10 cellular contexts compared by ENCODE assay signal in genomic region chr2:210503622-210504300, GRCh38. TPM values are rescaled to one million over a fixed set of nuclear protein-coding genes. Genes with fewer than 3 reads are reported as not detected.
DNase-seq lines count a peak whose midpoint lies in the region; ATAC-seq and TF ChIP-seq lines count a peak whose summit lies in the region.
"Had no signal": no experiment of that assay in that cellular context is flagged by ENCODE, and none has a peak within 500 bp of the region (broad histone marks: within the 10 kb centered on the region; RNA-seq: fewer than 3 reads in every experiment).

No MANE protein-coding gene starts in this region.

- peaks cover 0 to 7% (median 0%) of the 10 kb centered on the region in 4 donors for H3K4me1 ChIP-seq in sigmoid colon
- H3K4me1 ChIP-seq: testis had no signal

- TF ChIP-seq CTCF in astrocyte of the spinal cord (IDR thresholded peaks at IDR 0.05; ENCODE audit: low read depth, low read length) = no peak
- no peak for TF ChIP-seq CTCF in sigmoid colon (IDR thresholded peaks at IDR 0.05)
- no peak for TF ChIP-seq CTCF in WERI-Rb-1 (IDR thresholded peaks at IDR 0.05; ENCODE audit: low read depth, low read length)

- H3K36me3 ChIP-seq in sigmoid colon = no peaks in the 10 kb centered on the region
- no peaks in the 10 kb centered on the region for H3K36me3 ChIP-seq in WERI-Rb-1

- H3K9me3 ChIP-seq in sigmoid colon (no peaks in the 10 kb centered on the region), WERI-Rb-1 (ENCODE audit: severe bottlenecking) (no peaks in the 10 kb centered on the region)
- H3K9me3 ChIP-seq: testis had no signal

- no peak for TF ChIP-seq POLR2A in sigmoid colon (IDR thresholded peaks at IDR 0.05)

- peak; percentile 60 for DNase-seq in NCI-H1694 (lab: John Stamatoyannopoulos, UW)
- DNase-seq in astrocyte of the spinal cord (ENCODE audit: low read depth, low spot score) = peak; percentile 11
- DNase-seq in left colon = no peak
- DNase-seq in skeletal muscle cell (ENCODE audit: low read depth) = peak; percentile 3
- no peak for DNase-seq in sigmoid colon
- no peak for DNase-seq in SKM-1 treated with dmso at 0.1 percent for 144 hours (lab: John Stamatoyannopoulos, UW; ENCODE audit: unreplicated experiment)
- DNase-seq in WERI-Rb-1 = no peak

- in situ Hi-C loops in astrocyte of the spinal cord (cut with HindIII; ENCODE audit: low sequenced_read_pairs) = no loop called here

- intact Hi-C loops in left colon (cut with DNase I, micrococcal nuclease) = no loop called here
- intact Hi-C loops in sigmoid colon (cut with DNase I) = no loop called here

- WGBS in sigmoid colon, 2 donors = 10 to 38% methylated on average over 9 of the region's 9 CpGs

- no peak overlapping the region for H3K27ac ChIP-seq in sigmoid colon
- no peak overlapping the region for H3K27ac ChIP-seq in WERI-Rb-1
- H3K27ac ChIP-seq: HL-60, testis had no signal

- ATAC-seq in left colon = peak; percentile 23
- no peak for ATAC-seq in HG02610 (IDR thresholded peaks at IDR 0.05; ENCODE audit: unreplicated experiment)

- H3K27me3 ChIP-seq in sigmoid colon (no peaks in the 10 kb centered on the region), WERI-Rb-1 (ENCODE audit: insufficient read depth, low read depth, severe bottlenecking) (no peaks in the 10 kb centered on the region)
- H3K27me3 ChIP-seq: testis had no signal

- no peak for TF ChIP-seq EP300 in sigmoid colon (IDR thresholded peaks at IDR 0.05)

- H3K4me3 ChIP-seq in astrocyte of the spinal cord (ENCODE audit: low read depth, low read length) (no peak overlapping the region), skeletal muscle cell (ENCODE audit: low read depth, low read length) (no peak overlapping the region), sigmoid colon (no peak overlapping the region), WERI-Rb-1 (ENCODE audit: low read depth, low read length) (no peak overlapping the region)
- H3K4me3 ChIP-seq: testis had no signal

RNA-seq across cellular contexts. Expression of gene LANCL1, which starts 27.2 kb away (rescaled TPM):
- 10 to 100 TPM; 20.0 to 25.2 TPM for total RNA-seq in left colon
- total RNA-seq in sigmoid colon = 10 to 100 TPM; 37.7 to 60.6 (median 49.3) TPM
- polyA plus RNA-seq in sigmoid colon = 10 to 100 TPM in 1 of 3 donors, 1 to 10 TPM in 2; 9.6 to 13.5 (median 9.7) TPM

RNA-seq across cellular contexts. Expression of gene CPS1, which starts 52.6 kb away (rescaled TPM):
- total RNA-seq in left colon = under 1 TPM; 0.18 to 0.70 TPM
- total RNA-seq in sigmoid colon = 1 to 10 TPM in 3 of 4 donors, under 1 TPM in 1; 0.99 to 2.9 (median 2.5) TPM
- under 1 TPM in 1 of 3 donors, not detected in 2; 0.29 TPM for polyA plus RNA-seq in sigmoid colon

Comparison
In these comparisons a context has a peak if more than half of its experiments do, and no peak if none do; other contexts are left out.
1. DNase-seq: peak in NCI-H1694 (single experiment), astrocyte of the spinal cord (single experiment) and skeletal muscle cell (single experiment); none in left colon (0 of 2), sigmoid colon (single experiment), SKM-1 treated with dmso at 0.1 percent for 144 hours (single experiment) and WERI-Rb-1 (single experiment).